ENCODE assay signal across 12 cellular contexts in the genomic region with DNA sequence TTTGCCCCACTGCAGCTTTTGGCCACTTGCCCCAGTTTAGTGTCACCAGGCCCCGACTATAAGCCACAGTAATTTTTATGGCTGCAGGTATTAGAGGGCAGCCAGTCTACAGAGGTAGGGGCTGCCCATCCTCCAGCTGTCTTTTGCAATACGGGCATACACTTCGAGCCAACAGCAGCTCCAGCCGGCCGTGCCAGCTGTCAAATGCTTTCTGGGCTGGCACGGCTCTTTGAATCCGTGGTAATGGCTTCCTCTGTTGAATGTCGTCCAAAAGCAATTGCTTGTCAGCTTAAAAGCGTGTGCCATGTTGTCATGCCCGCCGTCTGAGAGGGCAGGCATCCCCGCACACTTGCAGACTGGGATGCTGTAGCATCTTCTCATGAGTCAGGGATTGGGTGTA. TPM values are rescaled to one million over a fixed set of nuclear protein-coding genes. Genes with fewer than 3 reads are reported as not detected.
DNase-seq lines count a peak whose midpoint lies in the region; ATAC-seq and TF ChIP-seq lines count a peak whose summit lies in the region.
"Had no signal": no experiment of that assay in that cellular context is flagged by ENCODE, and none has a peak within 500 bp of the region (broad histone marks: within the 10 kb centered on the region; RNA-seq: fewer than 3 reads in every experiment).

No MANE protein-coding gene starts in this region.

- H3K36me3 Mint-ChIP-seq in T-helper 17 cell (ENCODE audit: low read depth) = peaks cover 4% of the 10 kb centered on the region

- DNase-seq in NCI-H2029 (lab: John Stamatoyannopoulos, UW) (peak; percentile 81), T-helper 17 cell (no peak), hippocampal formation (lab: John Stamatoyannopoulos, UW) (peak; percentile 62 to 72), substantia nigra (lab: John Stamatoyannopoulos, UW) (peak in 43 of 49 donors; percentile 4 to 73 (median 40)), NCI-H187 treated with DMSO at 0.1 percent for 48 hours (lab: John Stamatoyannopoulos, UW) (no peak), erythroblast (lab: John Stamatoyannopoulos, UW) (no peak)
- DNase-seq in stimulated activated naive CD4-positive, alpha-beta T cell treated with Interleukin-2 at 50 U/mL for 16 hours (lab: John Stamatoyannopoulos, UW) = no peak
- DNase-seq: activated CD8-positive, alpha-beta T cell treated with anti-CD3 and anti-CD28 coated beads, Interleukin-2, amount 10 ng/mL, durations not matched to agents 7 days and 5 days; CD4-positive, alpha-beta T cell; NCI-H1048 had no signal

- no peak overlapping the region for H3K4me3 Mint-ChIP-seq in T-helper 17 cell
- H3K4me3 Mint-ChIP-seq: activated CD8-positive, alpha-beta T cell treated with anti-CD3 and anti-CD28 coated beads, Interleukin-2, amount 10 ng/mL, durations not matched to agents 7 days and 5 days; CD4-positive, alpha-beta T cell; stimulated activated memory B cell treated with anti-CD40 and anti-IgM and Interleukin-4, amounts not matched to agents 10 μg/mL and 1 μg/mL and 100 μg/mL, for 72 hours had no signal

- no peak overlapping the region for H3K27ac ChIP-seq in substantia nigra (ENCODE audit: low read depth, low read length, poor library complexity, severe bottlenecking)

- no peak for ATAC-seq in T-helper 17 cell
- ATAC-seq: activated CD8-positive, alpha-beta T cell treated with anti-CD3 and anti-CD28 coated beads, Interleukin-2, amount 10 ng/mL, durations not matched to agents 7 days and 5 days; stimulated activated memory B cell treated with anti-CD40 and anti-IgM and Interleukin-4, amounts not matched to agents 10 μg/mL and 1 μg/mL and 100 μg/mL, for 72 hours had no signal

- H3K4me1 Mint-ChIP-seq in T-helper 17 cell = peaks cover 32% of the 10 kb centered on the region

- no peaks in the 10 kb centered on the region for H3K27me3 Mint-ChIP-seq in T-helper 17 cell
- H3K27me3 Mint-ChIP-seq: CD4-positive, alpha-beta T cell; stimulated activated memory B cell treated with anti-CD40 and anti-IgM and Interleukin-4, amounts not matched to agents 10 μg/mL and 1 μg/mL and 100 μg/mL, for 72 hours had no signal

- H3K9me3 ChIP-seq in T-helper 17 cell (ENCODE audit: control insufficient read depth, low read length, poor library complexity, severe bottlenecking) = no peaks in the 10 kb centered on the region

- peak overlapping the region; percentile 19 for H3K27ac Mint-ChIP-seq in T-helper 17 cell
- H3K27ac Mint-ChIP-seq: activated CD8-positive, alpha-beta T cell treated with anti-CD3 and anti-CD28 coated beads, Interleukin-2, amount 10 ng/mL, durations not matched to agents 7 days and 5 days; activated naive CD4-positive, alpha-beta T cell treated with anti-CD3 and anti-CD28 coated beads, Interleukin-2, amount 50 U/mL, for 72 hours had no signal

- no peak for TF ChIP-seq POLR2A in erythroblast (IDR thresholded peaks at IDR 0.05; ENCODE audit: low read length)

RNA-seq across cellular contexts. Expression of gene BCL2L11, which starts 41.3 kb away (rescaled TPM):
- 10 to 100 TPM; 29.5 to 47.2 TPM for total RNA-seq in T-helper 17 cell

Comparison
In these comparisons a context has a peak if more than half of its experiments do, and no peak if none do; other contexts are left out.
1. DNase-seq: peak in NCI-H2029 (single experiment), hippocampal formation (2 of 2) and substantia nigra (43 of 49); none in T-helper 17 cell (0 of 3), stimulated activated naive CD4-positive, alpha-beta T cell treated with Interleukin-2 at 50 U/mL for 16 hours (single experiment), NCI-H187 treated with DMSO at 0.1 percent for 48 hours (single experiment) and erythroblast (0 of 2).